ENCODE assay signal across 8 cellular contexts in genomic region chrX:19747672-19748610, GRCh38.
A peak's percentile ranks its signal among the peaks of the same experiment; 100 is the strongest.
DNase-seq lines count a peak whose midpoint lies in the region; ATAC-seq and TF ChIP-seq lines count a peak whose summit lies in the region.

No MANE protein-coding gene starts in this region.

- DNase-seq in activated T-cell treated with anti-CD3 and anti-CD28 coated beads for 4 hours (peak; percentile 33), inferior parietal cortex (ENCODE audit: extremely low spot score) (no peak), medulla oblongata (ENCODE audit: extremely low spot score) (no peak), NCI-H1436 treated with DMSO at 0.1 percent for 48 hours (lab: John Stamatoyannopoulos, UW) (no peak), posterior vena cava (ENCODE audit: low spot score) (no peak)

- H3K27ac ChIP-seq in KOPT-K1 (ENCODE audit: low read depth, low read length, poor library complexity, severe bottlenecking) = peak overlapping the region; percentile 99
- H3K27ac ChIP-seq in neutrophil = peak overlapping the region; percentile 85

- peaks cover 56 to 60% of the 10 kb centered on the region in 2 experiments for H3K4me1 ChIP-seq in neutrophil (ENCODE audit: control insufficient read depth in 1 of 2, insufficient read depth in 1 of 2, low read depth in 1 of 2, low read length in 1 of 2)

- intact Hi-C loops in posterior vena cava (cut with DNase I) = loop anchor here in 1 of 2 donors (10.0 kb wide), 1 partner anchor 137 kb away; the partner anchor contains the start of gene SH3KBP1

- H3K27me3 ChIP-seq in neutrophil = no peaks in the 10 kb centered on the region

- H3K9me3 ChIP-seq in KOPT-K1 (ENCODE audit: insufficient read depth, low read length, poor library complexity, severe bottlenecking) (no peaks in the 10 kb centered on the region), neutrophil (no peaks in the 10 kb centered on the region)

- H3K36me3 ChIP-seq in KOPT-K1 (ENCODE audit: insufficient read depth, low read length) (peaks cover 11% of the 10 kb centered on the region; the same call in 1 of the 2 replicates), neutrophil (peaks cover 19% of the 10 kb centered on the region)

- peak overlapping the region; percentile 14 to 32 for H3K4me3 ChIP-seq in neutrophil (ENCODE audit: low read depth in 1 of 2, low read length in 1 of 2)

- peak; percentile 43 for ATAC-seq in GM21381 (IDR thresholded peaks at IDR 0.05; ENCODE audit: unreplicated experiment)

- no peak for TF ChIP-seq CTCF in neutrophil (IDR thresholded peaks at IDR 0.05)
